10 cellular contexts compared by ENCODE assay signal in genomic region chr13:50152224-50152623, GRCh38.
A peak's percentile ranks its signal among the peaks of the same experiment; 100 is the strongest.
DNase-seq lines count a peak whose midpoint lies in the region; FAIRE-seq and TF ChIP-seq lines count a peak whose summit lies in the region.
"Had no signal": no experiment of that assay in that cellular context is flagged by ENCODE, and none has a peak within 500 bp of the region (broad histone marks: within the 10 kb centered on the region; RNA-seq: fewer than 3 reads in every experiment).

No MANE protein-coding gene starts in this region.

- H3K27ac Mint-ChIP-seq in HFFc6 = no peak overlapping the region
- H3K27ac Mint-ChIP-seq in activated CD4-positive, alpha-beta memory T cell treated with anti-CD3 and anti-CD28 coated beads, Interleukin-2, amount 10 ng/mL, durations not matched to agents 7 days and 5 days = no peak overlapping the region

- H3K4me1 Mint-ChIP-seq in HFFc6 (ENCODE audit: low read depth) = peaks cover 29% of the 10 kb centered on the region
- peaks cover 21% of the 10 kb centered on the region for H3K4me1 Mint-ChIP-seq in activated CD4-positive, alpha-beta memory T cell treated with anti-CD3 and anti-CD28 coated beads, Interleukin-2, amount 10 ng/mL, durations not matched to agents 7 days and 5 days

- FAIRE-seq in A204.1 (lab: Jason Lieb, UNC) (peak; percentile 82), islet of Langerhans (lab: Jason Lieb, UNC) (peak; percentile 13)

- CTCF ChIA-PET in activated CD4-positive, alpha-beta memory T cell treated with anti-CD3 and anti-CD28 coated beads, Interleukin-2, amount 10 ng/mL, durations not matched to agents 7 days and 5 days (lab: Charles Lee) = interaction anchor here (0.9 kb wide), 1 partner anchor 67 kb away, joined by 4 read pairs; no protein-coding TSS in a partner anchor

- TF ChIP-seq CTCF in HFFc6 (IDR thresholded peaks at IDR 0.05) = no peak

- DNase-seq in HFFc6 (no peak), NCI-H1436 treated with DMSO at 0.1 percent for 48 hours (lab: John Stamatoyannopoulos, UW) (no peak), globus pallidus (ENCODE audit: low spot score) (no peak), ureter (ENCODE audit: low spot score) (no peak), NCI-H510A treated with DMSO at 0.1 percent for 48 hours (lab: John Stamatoyannopoulos, UW) (no peak)
- no peak for DNase-seq in activated CD4-positive, alpha-beta memory T cell treated with anti-CD3 and anti-CD28 coated beads, Interleukin-2, amount 10 ng/mL, durations not matched to agents 7 days and 5 days
- DNase-seq: activated CD8-positive, alpha-beta memory T cell treated with anti-CD3 and anti-CD28 coated beads for 24 hours; NCI-H1694 treated with DMSO at 0.1 percent for 48 hours had no signal

- H3K27me3 Mint-ChIP-seq in HFFc6 (ENCODE audit: insufficient read depth) = peaks cover 10% of the 10 kb centered on the region
- peaks cover 28% of the 10 kb centered on the region for H3K27me3 Mint-ChIP-seq in activated CD4-positive, alpha-beta memory T cell treated with anti-CD3 and anti-CD28 coated beads, Interleukin-2, amount 10 ng/mL, durations not matched to agents 7 days and 5 days

- POLR2A ChIA-PET in activated CD4-positive, alpha-beta memory T cell treated with anti-CD3 and anti-CD28 coated beads, Interleukin-2, amount 10 ng/mL, durations not matched to agents 7 days and 5 days (lab: Charles Lee) = interaction anchor here (1.0 to 1.7 kb wide), 4 partner anchors 24 to 85 kb away, joined by 3 to 14 read pairs (median 4); no protein-coding TSS in a partner anchor

- H3K4me3 Mint-ChIP-seq in HFFc6 = peak overlapping the region; percentile 66
- peak overlapping the region; percentile 56 for H3K4me3 Mint-ChIP-seq in activated CD4-positive, alpha-beta memory T cell treated with anti-CD3 and anti-CD28 coated beads, Interleukin-2, amount 10 ng/mL, durations not matched to agents 7 days and 5 days

- no peaks in the 10 kb centered on the region for H3K9me3 Mint-ChIP-seq in HFFc6
- H3K9me3 Mint-ChIP-seq in activated CD4-positive, alpha-beta memory T cell treated with anti-CD3 and anti-CD28 coated beads, Interleukin-2, amount 10 ng/mL, durations not matched to agents 7 days and 5 days = no peaks in the 10 kb centered on the region

- no peaks in the 10 kb centered on the region for H3K36me3 Mint-ChIP-seq in HFFc6 (ENCODE audit: low read depth)
- H3K36me3 Mint-ChIP-seq in activated CD4-positive, alpha-beta memory T cell treated with anti-CD3 and anti-CD28 coated beads, Interleukin-2, amount 10 ng/mL, durations not matched to agents 7 days and 5 days (ENCODE audit: low read depth) = no peaks in the 10 kb centered on the region
